1 cellular context compared by ENCODE assay signal in the genomic region with DNA sequence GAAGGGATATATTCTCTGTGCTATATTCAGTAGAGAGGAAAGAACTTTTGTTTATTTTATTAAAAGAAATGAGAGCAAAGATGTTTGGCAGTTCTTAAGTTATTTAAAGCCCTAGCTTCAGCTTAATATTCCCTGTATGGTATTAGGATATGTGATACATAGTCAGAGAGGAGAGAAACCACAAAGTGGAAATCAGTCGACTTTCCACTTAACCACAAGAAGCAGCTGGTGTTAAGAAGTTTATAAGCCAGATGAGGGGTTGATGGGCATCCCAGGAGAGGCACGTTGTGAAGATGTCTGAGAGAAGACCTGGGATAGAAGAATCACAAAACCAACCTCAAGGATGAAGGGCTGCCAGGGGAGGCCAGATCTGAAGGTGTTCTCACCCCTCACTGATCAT.
TF ChIP-seq lines count a peak whose summit lies in the region.

No MANE protein-coding gene starts in this region.

TF ChIP-seq in H1, 55 proteins besides CTCF, POLR2A, EP300 and RAD21 (continued from another document):
- TF ChIP-seq SP1 (IDR thresholded peaks at IDR 0.05; ENCODE audit: low read depth, low read length) (no peak), RXRA (IDR thresholded peaks at IDR 0.05; ENCODE audit: insufficient read depth, low read depth, low read length) (no peak), ASH2L (IDR thresholded peaks at IDR 0.05; ENCODE audit: low read length) (no peak), SP2 (IDR thresholded peaks at IDR 0.05; ENCODE audit: low read length) (no peak)
